ENCODE assay signal across 7 cellular contexts in genomic region chr18:14190776-14191442, GRCh38. TPM values are rescaled to one million over a fixed set of nuclear protein-coding genes. Genes with fewer than 3 reads are reported as not detected.
DNase-seq lines count a peak whose midpoint lies in the region; ATAC-seq and TF ChIP-seq lines count a peak whose summit lies in the region.
"Not testable (repeated sequence)": the region's sequence is repeated elsewhere in the genome, so short reads cannot be mapped to it uniquely, and the experiment has no call there.

No MANE protein-coding gene starts in this region.

- not testable (repeated sequence) for TF ChIP-seq RAD21 in HCT116 (IDR thresholded peaks at IDR 0.05; ENCODE audit: low read depth)

- H3K27ac Mint-ChIP-seq in T-helper 2 cell treated with Interferon-gamma antibody and Interleukin-4, amounts not matched to agents 5 μg/mL and 100 μg/mL, for 36 hours = peak overlapping the region; percentile 53
- H3K27ac Mint-ChIP-seq in activated naive CD8-positive, alpha-beta T cell treated with anti-CD3 and anti-CD28 coated beads, Interleukin-2, amount 50 U/mL, for 24 hours = peak overlapping the region; percentile 67

- H3K27ac ChIP-seq in HCT116 (ENCODE audit: low read depth, low read length) = not testable (repeated sequence)

- RAD21 ChIA-PET in HCT116 (lab: Charles Lee; ENCODE audit: low non-redundant PET in 1 of 2, low total read pairs in 2 of 2, uncharacterized antibody in 2 of 2, unreplicated experiment in 2 of 2) = not testable (repeated sequence)

- not testable (repeated sequence) for H3K36me3 Mint-ChIP-seq in T-helper 2 cell treated with Interferon-gamma antibody and Interleukin-4, amounts not matched to agents 5 μg/mL and 100 μg/mL, for 36 hours (ENCODE audit: low read depth); activated naive CD8-positive, alpha-beta T cell treated with anti-CD3 and anti-CD28 coated beads, Interleukin-2, amount 50 U/mL, for 24 hours (ENCODE audit: low read depth)

- H3K9me3 Mint-ChIP-seq in T-helper 2 cell treated with Interferon-gamma antibody and Interleukin-4, amounts not matched to agents 5 μg/mL and 100 μg/mL, for 36 hours; activated naive CD8-positive, alpha-beta T cell treated with anti-CD3 and anti-CD28 coated beads, Interleukin-2, amount 50 U/mL, for 24 hours: not testable (repeated sequence)

- TF ChIP-seq POLR2A in HCT116 (IDR thresholded peaks at IDR 0.05; ENCODE audit: borderline replicate concordance, extremely low read depth, insufficient read depth, insufficient read length) = not testable (repeated sequence)

- ATAC-seq in GM18520 (IDR thresholded peaks at IDR 0.05; ENCODE audit: unreplicated experiment) = peak; percentile 100
- ATAC-seq in GM19438 (IDR thresholded peaks at IDR 0.05; ENCODE audit: low read depth, unreplicated experiment) = peak; percentile 86
- not testable (repeated sequence) for ATAC-seq in HCT116; activated naive CD8-positive, alpha-beta T cell treated with anti-CD3 and anti-CD28 coated beads, Interleukin-2, amount 50 U/mL, for 24 hours
- ATAC-seq in HG03039 (IDR thresholded peaks at IDR 0.05; ENCODE audit: unreplicated experiment) = peak; percentile 89
- peak; percentile 93 for ATAC-seq in HG03439 (IDR thresholded peaks at IDR 0.05; ENCODE audit: unreplicated experiment)

- H3K27me3 Mint-ChIP-seq in T-helper 2 cell treated with Interferon-gamma antibody and Interleukin-4, amounts not matched to agents 5 μg/mL and 100 μg/mL, for 36 hours (ENCODE audit: low read depth); activated naive CD8-positive, alpha-beta T cell treated with anti-CD3 and anti-CD28 coated beads, Interleukin-2, amount 50 U/mL, for 24 hours: not testable (repeated sequence)

- not testable (repeated sequence) for H2AFZ ChIP-seq in HCT116 (ENCODE audit: low read depth, low read length, poor library complexity, severe bottlenecking)

- H3K4me1 ChIP-seq in HCT116 (ENCODE audit: control insufficient read depth in 1 of 2, insufficient read depth in 2 of 2, low read length in 2 of 2) = peaks cover 14 to 28% of the 10 kb centered on the region in 2 experiments

- not testable (repeated sequence) for H3K27me3 ChIP-seq in HCT116 (ENCODE audit: insufficient read depth, low read length)

- intact Hi-C loops in HCT116 (cut with micrococcal nuclease) = not testable (repeated sequence)

- not testable (repeated sequence) for H3K4me3 ChIP-seq in HCT116 (replicated peaks in 1 of 2; ENCODE audit: low read depth in 1 of 2, low read length in 2 of 2)

- BruUV-seq in HCT116 (replicated peaks; lab: Mats Ljungman, UMichigan) = not testable (repeated sequence)

- not testable (repeated sequence) for H3K4me3 Mint-ChIP-seq in T-helper 2 cell treated with Interferon-gamma antibody and Interleukin-4, amounts not matched to agents 5 μg/mL and 100 μg/mL, for 36 hours; activated naive CD8-positive, alpha-beta T cell treated with anti-CD3 and anti-CD28 coated beads, Interleukin-2, amount 50 U/mL, for 24 hours

- POLR2A ChIA-PET in HCT116 (lab: Charles Lee) = not testable (repeated sequence)

- not testable (repeated sequence) for H3K9me2 ChIP-seq in HCT116 (ENCODE audit: insufficient read depth)

- not testable (repeated sequence) for H3K9me3 ChIP-seq in HCT116 (ENCODE audit: control insufficient read depth in 1 of 2, insufficient read depth in 1 of 2, low read depth in 1 of 2, low read length in 2 of 2)

- DNase-seq in HCT116 (ENCODE audit: low read depth, low spot score); T-helper 2 cell treated with Interferon-gamma antibody and Interleukin-4, amounts not matched to agents 5 μg/mL and 100 μg/mL, for 36 hours (ENCODE audit: low spot score); activated naive CD8-positive, alpha-beta T cell treated with anti-CD3 and anti-CD28 coated beads, Interleukin-2, amount 50 U/mL, for 24 hours: not testable (repeated sequence)

- TF ChIP-seq CTCF in HCT116 (IDR thresholded peaks at IDR 0.05 in 2 of 3, conservative IDR thresholded peaks at IDR 0.05 in 1 of 3; ENCODE audit: borderline replicate concordance in 1 of 3, insufficient read depth in 1 of 3, low read depth in 2 of 3, low read length in 2 of 3) = not testable (repeated sequence)

- H3K79me2 ChIP-seq in HCT116 (ENCODE audit: insufficient read depth, low read length) = not testable (repeated sequence)

- CTCF ChIA-PET in HCT116 (lab: Charles Lee) = not testable (repeated sequence)

- H3K4me2 ChIP-seq in HCT116 (ENCODE audit: low read length) = 0 out of 2 replicates have a peak overlapping the region, but pooled peaks have one; percentile 52

- H3K36me3 ChIP-seq in HCT116 (ENCODE audit: control insufficient read depth in 1 of 2, insufficient read depth in 2 of 2, low read length in 2 of 2) = not testable (repeated sequence)

- H3K9ac ChIP-seq in HCT116 (ENCODE audit: low read length) = not testable (repeated sequence)

- H3K4me1 Mint-ChIP-seq in T-helper 2 cell treated with Interferon-gamma antibody and Interleukin-4, amounts not matched to agents 5 μg/mL and 100 μg/mL, for 36 hours (ENCODE audit: low read depth) = peaks cover 15% of the 10 kb centered on the region
- H3K4me1 Mint-ChIP-seq in activated naive CD8-positive, alpha-beta T cell treated with anti-CD3 and anti-CD28 coated beads, Interleukin-2, amount 50 U/mL, for 24 hours = peaks cover 21% of the 10 kb centered on the region

- H4K20me1 ChIP-seq in HCT116 (ENCODE audit: insufficient read depth) = not testable (repeated sequence)

RNA-seq across cellular contexts. Expression of gene ZNF519, which starts 58.7 kb away (rescaled TPM):
- total RNA-seq in HCT116 (2021; ENCODE audit: unreplicated experiment) = 6.5 TPM
- 3.3 and 3.5 TPM in 2 replicates for polyA plus RNA-seq in HCT116 (2012)
